Comparison of ENCODE assay signal across 9 cellular contexts in genomic region chr15:74958908-74959642, GRCh38. TPM values are rescaled to one million over a fixed set of nuclear protein-coding genes. Genes with fewer than 3 reads are reported as not detected.
DNase-seq lines count a peak whose midpoint lies in the region; ATAC-seq and TF ChIP-seq lines count a peak whose summit lies in the region.
"Had no signal": no experiment of that assay in that cellular context is flagged by ENCODE, and none has a peak within 500 bp of the region (broad histone marks: within the 10 kb centered on the region; RNA-seq: fewer than 3 reads in every experiment).

No MANE protein-coding gene starts in this region.

- no TSS peak for BruUV-seq in mammary epithelial cell (replicated peaks; lab: Mats Ljungman, UMichigan)

- H3K27me3 Mint-ChIP-seq in activated CD4-positive, alpha-beta T cell treated with anti-CD3 and anti-CD28 coated beads for 36 hours, result peaks cover 25% of the 10 kb centered on the region

- H2AFZ ChIP-seq in mammary epithelial cell (ENCODE audit: low read depth, low read length), result peak overlapping the region; percentile 61

- H3K36me3 ChIP-seq in mammary epithelial cell (ENCODE audit: insufficient read depth, low read length) (no peaks in the 10 kb centered on the region), lower lobe of right lung (no peaks in the 10 kb centered on the region), testis (ENCODE audit: low read depth, missing control alignments) (no peaks in the 10 kb centered on the region)
- H3K36me3 ChIP-seq: BLaER1 treated with 17β-estradiol and CSF1 and Interleukin-3, amounts not matched to agents 10 nM and 100 nM had no signal

- no peak overlapping the region for H3K4me3 ChIP-seq in mammary epithelial cell (replicated peaks in 1 of 3; ENCODE audit: insufficient read depth in 1 of 3, low read depth in 2 of 3, low read length in 3 of 3)
- H3K4me3 ChIP-seq in lower lobe of right lung, result peak overlapping the region; percentile 78
- peak overlapping the region; percentile 62 to 68 for H3K4me3 ChIP-seq in testis

- no peaks in the 10 kb centered on the region for H3K36me3 Mint-ChIP-seq in activated CD4-positive, alpha-beta T cell treated with anti-CD3 and anti-CD28 coated beads for 36 hours (ENCODE audit: low read depth)

- no peak overlapping the region for H3K27ac ChIP-seq in mammary epithelial cell (ENCODE audit: insufficient read depth, low read depth, low read length)
- no peak overlapping the region for H3K27ac ChIP-seq in lower lobe of right lung
- H3K27ac ChIP-seq in testis, result no peak overlapping the region
- H3K27ac ChIP-seq: BLaER1 treated with 17β-estradiol and CSF1 and Interleukin-3, amounts not matched to agents 10 nM and 100 nM had no signal

- in situ Hi-C loops in mammary epithelial cell (cut with MboI; ENCODE audit: low sequenced_read_pairs in 2 of 2), result loop anchor here in 1 of 2 donors (10.0 kb wide), 1 partner anchor 324 kb away; no protein-coding TSS in a partner anchor

- 21% methylated on average over 25 of the region's 51 CpGs for WGBS in mammary epithelial cell (ENCODE audit: low coverage, missing lambda C conversion rate)
- 4 to 12% methylated on average over 39 to 51 of the region's 51 CpGs for WGBS in testis, 2 donors

- CTCF ChIA-PET in activated CD4-positive, alpha-beta T cell treated with anti-CD3 and anti-CD28 coated beads for 36 hours (lab: Charles Lee), result interaction anchor here (0.5 to 3.0 kb wide), 7 partner anchors 9 to 165 kb away, joined by 3 to 20 read pairs (median 3); no protein-coding TSS in a partner anchor
- CTCF ChIA-PET in mammary epithelial cell (lab: Charles Lee; ENCODE audit: low non-redundant PET), result no interaction called here

- H3K9me3 Mint-ChIP-seq in activated CD4-positive, alpha-beta T cell treated with anti-CD3 and anti-CD28 coated beads for 36 hours (ENCODE audit: low read depth), result no peaks in the 10 kb centered on the region

- H3K9ac ChIP-seq in mammary epithelial cell (ENCODE audit: insufficient read depth, low read length), result no peak overlapping the region
- H3K9ac ChIP-seq: BLaER1 treated with 17β-estradiol and CSF1 and Interleukin-3, amounts not matched to agents 10 nM and 100 nM had no signal

- peaks cover 15% of the 10 kb centered on the region for H3K27me3 ChIP-seq in mammary epithelial cell (ENCODE audit: insufficient read depth, low read length)
- H3K27me3 ChIP-seq in lower lobe of right lung (ENCODE audit: low read depth), result no peaks in the 10 kb centered on the region
- no peaks in the 10 kb centered on the region for H3K27me3 ChIP-seq in testis

- no peak overlapping the region for H3K27ac Mint-ChIP-seq in activated CD4-positive, alpha-beta T cell treated with anti-CD3 and anti-CD28 coated beads for 36 hours

- DNase-seq in activated CD4-positive, alpha-beta T cell treated with anti-CD3 and anti-CD28 coated beads for 36 hours, result peak; percentile 17
- DNase-seq in activated CD4-positive, alpha-beta T cell treated with anti-CD3 and anti-CD28 coated beads for 4 hours, result no peak
- DNase-seq in mammary epithelial cell, result no peak
- no peak for DNase-seq in lower lobe of right lung
- peak; percentile 19 for DNase-seq in testis
- DNase-seq in CD1c-positive myeloid dendritic cell (ENCODE audit: extremely low spot score), result no peak
- no peak for DNase-seq in activated CD4-positive, CD25-positive, alpha-beta regulatory T cell (lab: John Stamatoyannopoulos, UW)

- TF ChIP-seq CTCF in mammary epithelial cell (conservative IDR thresholded peaks at IDR 0.05 in 1 of 2, IDR thresholded peaks at IDR 0.05 in 1 of 2; ENCODE audit: extremely low read depth in 1 of 2, insufficient read depth in 1 of 2, low read depth in 1 of 2, low read length in 2 of 2), result no peak
- no peak for TF ChIP-seq CTCF in lower lobe of right lung (IDR thresholded peaks at IDR 0.05)
- TF ChIP-seq CTCF in testis (IDR thresholded peaks at IDR 0.05), result no peak

- peak overlapping the region; percentile 41 for H3K4me2 ChIP-seq in mammary epithelial cell (ENCODE audit: insufficient read depth, low read depth, low read length)

- peaks cover 46% of the 10 kb centered on the region for H3K4me1 Mint-ChIP-seq in activated CD4-positive, alpha-beta T cell treated with anti-CD3 and anti-CD28 coated beads for 36 hours

- no peaks in the 10 kb centered on the region for H4K20me1 ChIP-seq in mammary epithelial cell (ENCODE audit: insufficient read depth, low read length)

- peak overlapping the region; percentile 38 for H3K4me3 Mint-ChIP-seq in activated CD4-positive, alpha-beta T cell treated with anti-CD3 and anti-CD28 coated beads for 36 hours

- intact Hi-C loops in activated CD4-positive, alpha-beta T cell treated with anti-CD3 and anti-CD28 coated beads for 36 hours (cut with DNase I, micrococcal nuclease), result loop anchor here (5.0 to 10.0 kb wide), 3 partner anchors 177 to 493 kb away; partner anchors contain the start of genes CSK (in 1 of the 2) and SIN3A (in 1 of the 2)
- intact Hi-C loops in mammary epithelial cell (cut with micrococcal nuclease) (no loop called here), lower lobe of right lung (cut with DNase I) (no loop called here), testis (cut with DNase I; ENCODE audit: low total_unique reads) (loop anchor here (10.0 kb wide), 1 partner anchor 324 kb away; no protein-coding TSS in a partner anchor)

- H3K9me3 ChIP-seq in mammary epithelial cell (replicated peaks; ENCODE audit: insufficient read depth, low read length) (no peaks in the 10 kb centered on the region), lower lobe of right lung (no peaks in the 10 kb centered on the region), testis (no peaks in the 10 kb centered on the region)

- H3K79me2 ChIP-seq in mammary epithelial cell (ENCODE audit: insufficient read depth, low read length), result no peaks in the 10 kb centered on the region

- POLR2A ChIA-PET in activated CD4-positive, alpha-beta T cell treated with anti-CD3 and anti-CD28 coated beads for 36 hours (lab: Charles Lee), result interaction anchor here (0.6 kb wide), 1 partner anchor 408 kb away, joined by 3 read pairs; no protein-coding TSS in a partner anchor

- dilution Hi-C loops in mammary epithelial cell (cut with HindIII; ENCODE audit: low sequenced_read_pairs), result no loop called here

- no peak for ATAC-seq in activated CD4-positive, alpha-beta T cell treated with anti-CD3 and anti-CD28 coated beads for 36 hours
- no peak for ATAC-seq in lower lobe of right lung
- no peak for ATAC-seq in HG02571 (IDR thresholded peaks at IDR 0.05; ENCODE audit: unreplicated experiment)

- H3K4me1 ChIP-seq in mammary epithelial cell (ENCODE audit: insufficient read depth, low read length) (peaks cover 20% of the 10 kb centered on the region), lower lobe of right lung (peaks cover 41% of the 10 kb centered on the region), testis (peaks cover 31% of the 10 kb centered on the region)

- TF ChIP-seq POLR2A in testis (IDR thresholded peaks at IDR 0.05), result no peak

RNA-seq across cellular contexts. Expression of gene RPP25, which starts 2.5 kb away (rescaled TPM):
- 1 to 10 TPM; 5.4 to 6.2 TPM for total RNA-seq in activated CD4-positive, alpha-beta T cell treated with anti-CD3 and anti-CD28 coated beads for 36 hours
- total RNA-seq in mammary epithelial cell, result 1 to 10 TPM in 1 of 2 donors, under 1 TPM in 1; 0.28 to 1.2 TPM
- polyA plus RNA-seq in mammary epithelial cell, result 1.6 TPM
- 2.6 TPM for polyA minus RNA-seq in mammary epithelial cell
- 17.0 TPM for total RNA-seq in lower lobe of right lung
- 10 to 100 TPM in 1 of 2 donors, 1 to 10 TPM in 1; 6.5 to 15.9 TPM for total RNA-seq in testis
- 6.8 TPM for polyA plus RNA-seq in testis (ENCODE audit: insufficient read depth, low read depth, low replicate concordance)

RNA-seq across cellular contexts. Expression of gene COX5A, which starts 21.2 kb away (rescaled TPM):
- 100 to 1,000 TPM; 313 to 319 TPM for total RNA-seq in activated CD4-positive, alpha-beta T cell treated with anti-CD3 and anti-CD28 coated beads for 36 hours
- 100 to 1,000 TPM in 1 of 2 donors, 10 to 100 TPM in 1; 40.2 to 209 TPM for total RNA-seq in mammary epithelial cell
- polyA plus RNA-seq in mammary epithelial cell, result 206 TPM
- 147 TPM for polyA minus RNA-seq in mammary epithelial cell
- total RNA-seq in lower lobe of right lung, result 134 TPM
- 100 to 1,000 TPM in 1 of 2 donors, 10 to 100 TPM in 1; 77.4 to 107 TPM for total RNA-seq in testis
- 426 TPM for polyA plus RNA-seq in testis (ENCODE audit: insufficient read depth, low read depth, low replicate concordance)

RNA-seq across cellular contexts. Expression of gene SCAMP5, which starts 36.3 kb away (rescaled TPM):
- total RNA-seq in activated CD4-positive, alpha-beta T cell treated with anti-CD3 and anti-CD28 coated beads for 36 hours, result 1 to 10 TPM; 3.9 to 4.5 TPM
- total RNA-seq in mammary epithelial cell (1 to 10 TPM; 1.1 to 1.3 TPM), lower lobe of right lung (1.9 TPM), testis (10 to 100 TPM; 25.3 to 37.0 TPM)
- polyA plus RNA-seq in mammary epithelial cell (0.91 TPM), testis (ENCODE audit: insufficient read depth, low read depth, low replicate concordance) (27.4 TPM)
- polyA minus RNA-seq in mammary epithelial cell, result 2.1 TPM

RNA-seq across cellular contexts. Expression of gene FAM219B, which starts 52.4 kb away (rescaled TPM):
- total RNA-seq in activated CD4-positive, alpha-beta T cell treated with anti-CD3 and anti-CD28 coated beads for 36 hours, result 10 to 100 TPM; 39.3 to 49.7 TPM
- total RNA-seq in mammary epithelial cell, result 10 to 100 TPM; 64.2 to 89.0 TPM
- 26.5 TPM for polyA plus RNA-seq in mammary epithelial cell
- 18.8 TPM for polyA minus RNA-seq in mammary epithelial cell
- 92.2 TPM for total RNA-seq in lower lobe of right lung
- total RNA-seq in testis, result 10 to 100 TPM; 40.2 to 40.6 TPM
- 32.6 TPM for polyA plus RNA-seq in testis (ENCODE audit: insufficient read depth, low read depth, low replicate concordance)

Comparison
In these comparisons a context has a peak if more than half of its experiments do, and no peak if none do; other contexts are left out.
1. DNase-seq: peak in activated CD4-positive, alpha-beta T cell treated with anti-CD3 and anti-CD28 coated beads for 36 hours (single experiment) and testis (single experiment); none in activated CD4-positive, alpha-beta T cell treated with anti-CD3 and anti-CD28 coated beads for 4 hours (0 of 2), mammary epithelial cell (single experiment), lower lobe of right lung (single experiment), CD1c-positive myeloid dendritic cell (single experiment) and activated CD4-positive, CD25-positive, alpha-beta regulatory T cell (0 of 4).
2. H3K4me3 ChIP-seq: peak in lower lobe of right lung (single experiment) and testis (2 of 2); none in mammary epithelial cell (0 of 3).
3. intact Hi-C loops: an anchor here in activated CD4-positive, alpha-beta T cell treated with anti-CD3 and anti-CD28 coated beads for 36 hours (5.0 to 10.0 kb wide) and testis (10.0 kb wide); none called in mammary epithelial cell and lower lobe of right lung.